In genomic region chr7:127347567-127348246, GRCh38 we compare ENCODE assay signal across 8 cellular contexts. TPM values are rescaled to one million over a fixed set of nuclear protein-coding genes. Genes with fewer than 3 reads are reported as not detected.
DNase-seq lines count a peak whose midpoint lies in the region; FAIRE-seq and TF ChIP-seq lines count a peak whose summit lies in the region.

No MANE protein-coding gene starts in this region.

- TF ChIP-seq CTCF in astrocyte of the spinal cord (IDR thresholded peaks at IDR 0.05; ENCODE audit: low read depth, low read length) = peak; percentile 41

- no peaks in the 10 kb centered on the region for H3K4me1 ChIP-seq in HAP-1
- no peaks in the 10 kb centered on the region for H3K4me1 ChIP-seq in small intestine (ENCODE audit: control insufficient read depth in 2 of 2, insufficient read depth in 1 of 2, low read depth in 1 of 2, low read length in 1 of 2)

- H3K9me3 Mint-ChIP-seq in T-helper 2 cell treated with Interferon-gamma antibody and Interleukin-4, amounts not matched to agents 5 μg/mL and 100 μg/mL, for 36 hours = no peaks in the 10 kb centered on the region

- peak overlapping the region; percentile 32 for H3K4me3 Mint-ChIP-seq in T-helper 2 cell treated with Interferon-gamma antibody and Interleukin-4, amounts not matched to agents 5 μg/mL and 100 μg/mL, for 36 hours

- no peak for FAIRE-seq in small intestine (lab: Jason Lieb, UNC)

- H3K27me3 ChIP-seq in HAP-1 (ENCODE audit: low read depth) = no peaks in the 10 kb centered on the region
- H3K27me3 ChIP-seq in small intestine (ENCODE audit: control insufficient read depth in 2 of 2, insufficient read depth in 2 of 2, low read length in 2 of 2) = no peaks in the 10 kb centered on the region

- H3K27ac Mint-ChIP-seq in T-helper 2 cell treated with Interferon-gamma antibody and Interleukin-4, amounts not matched to agents 5 μg/mL and 100 μg/mL, for 36 hours = no peak overlapping the region

- no peak overlapping the region for H3K27ac ChIP-seq in small intestine (ENCODE audit: low read depth in 1 of 2, low read length in 1 of 2)

- H3K36me3 ChIP-seq in HAP-1 (replicated peaks) = no peaks in the 10 kb centered on the region
- no peaks in the 10 kb centered on the region for H3K36me3 ChIP-seq in small intestine (ENCODE audit: control insufficient read depth in 2 of 2, insufficient read depth in 2 of 2, low read length in 2 of 2)

- in situ Hi-C loops in G401 (cut with HindIII; ENCODE audit: low sequenced_read_pairs) (no loop called here), HAP-1 (cut with MboI; ENCODE audit: low sequenced_read_pairs) (no loop called here), astrocyte of the spinal cord (cut with HindIII; ENCODE audit: low sequenced_read_pairs) (no loop called here)

- H3K36me3 Mint-ChIP-seq in T-helper 2 cell treated with Interferon-gamma antibody and Interleukin-4, amounts not matched to agents 5 μg/mL and 100 μg/mL, for 36 hours (ENCODE audit: low read depth) = peaks cover 5% of the 10 kb centered on the region

- H3K9me3 ChIP-seq in HAP-1 (no peaks in the 10 kb centered on the region), small intestine (ENCODE audit: control insufficient read depth, low read depth) (no peaks in the 10 kb centered on the region)

- DNase-seq in G401 (ENCODE audit: low spot score) (peak; percentile 6), HAP-1 (ENCODE audit: low spot score in 2 of 2) (peak; percentile 60 to 80), MV-4-11 (lab: John Stamatoyannopoulos, UW) (peak; percentile 25), astrocyte of the spinal cord (ENCODE audit: low read depth, low spot score) (peak; percentile 59), iPS DF 19.7 (ENCODE audit: low read depth, low spot score) (peak; percentile 28), small intestine (peak; percentile 63), superior temporal gyrus (ENCODE audit: extremely low spot score) (no peak)
- peak; percentile 72 for DNase-seq in T-helper 2 cell treated with Interferon-gamma antibody and Interleukin-4, amounts not matched to agents 5 μg/mL and 100 μg/mL, for 36 hours (ENCODE audit: low spot score)

- peak overlapping the region; percentile 15; the same call in 1 of the 2 replicates for H3K4me3 ChIP-seq in HAP-1
- H3K4me3 ChIP-seq in astrocyte of the spinal cord (ENCODE audit: low read depth, low read length) = peak overlapping the region; percentile 30
- peak overlapping the region; percentile 33 to 46 for H3K4me3 ChIP-seq in small intestine (ENCODE audit: low read depth in 1 of 2, low read length in 2 of 2)

- peaks cover 21% of the 10 kb centered on the region for H3K27me3 Mint-ChIP-seq in T-helper 2 cell treated with Interferon-gamma antibody and Interleukin-4, amounts not matched to agents 5 μg/mL and 100 μg/mL, for 36 hours (ENCODE audit: low read depth)

- 3 to 6% (median 5%) methylated on average over 59 to 79 of the region's 79 CpGs for whole genome bisulfite sequencing in small intestine, 3 donors

- H3K4me1 Mint-ChIP-seq in T-helper 2 cell treated with Interferon-gamma antibody and Interleukin-4, amounts not matched to agents 5 μg/mL and 100 μg/mL, for 36 hours (ENCODE audit: low read depth) = peaks cover 5% of the 10 kb centered on the region

RNA-seq across cellular contexts. Expression of gene ZNF800, which starts 44.8 kb away (rescaled TPM):
- 8.1 and 9.4 TPM in 2 replicates for total RNA-seq in G401 (2014; rRNA removed; shearing (Covaris generic))
- 1 to 10 TPM; 6.2 to 8.5 (median 6.2) TPM for polyA plus RNA-seq in small intestine
